10 cellular contexts compared by ENCODE assay signal in genomic region chr1:243244420-243244819, GRCh38.
A peak's percentile ranks its signal among the peaks of the same experiment; 100 is the strongest.
DNase-seq lines count a peak whose midpoint lies in the region; ATAC-seq and TF ChIP-seq lines count a peak whose summit lies in the region.
"Had no signal": no experiment of that assay in that cellular context is flagged by ENCODE, and none has a peak within 500 bp of the region (broad histone marks: within the 10 kb centered on the region; RNA-seq: fewer than 3 reads in every experiment).

No MANE protein-coding gene starts in this region.

- H3K4me3 ChIP-seq in neutrophil (ENCODE audit: low read depth in 1 of 2, low read length in 1 of 2): peak overlapping the region; percentile 1 to 19
- H3K4me3 ChIP-seq: testis had no signal

- no peaks in the 10 kb centered on the region for H3K9me3 ChIP-seq in neutrophil
- H3K9me3 ChIP-seq: testis had no signal

- no peaks in the 10 kb centered on the region for H3K36me3 ChIP-seq in neutrophil

- TF ChIP-seq CTCF in neutrophil (IDR thresholded peaks at IDR 0.05) (no peak), GM13977 (IDR thresholded peaks at IDR 0.05; ENCODE audit: extremely low read depth, insufficient read depth, missing control alignments) (no peak)

- ATAC-seq in GM18909 (IDR thresholded peaks at IDR 0.05; ENCODE audit: poor library complexity, unreplicated experiment) (peak; percentile 66), HG02852 (IDR thresholded peaks at IDR 0.05; ENCODE audit: unreplicated experiment) (peak; percentile 56)

- no peaks in the 10 kb centered on the region for H3K27me3 ChIP-seq in neutrophil
- H3K27me3 ChIP-seq: testis had no signal

- H3K27ac ChIP-seq in neutrophil: peak overlapping the region; percentile 76
- H3K27ac ChIP-seq: testis had no signal

- peak; percentile 21 to 53 for DNase-seq in NOMO-1 (lab: John Stamatoyannopoulos, UW; ENCODE audit: unreplicated experiment in 2 of 2)
- DNase-seq in NCI-H1092 (lab: John Stamatoyannopoulos, UW): no peak
- DNase-seq in NCI-H128 (lab: John Stamatoyannopoulos, UW; ENCODE audit: unreplicated experiment): no peak
- no peak for DNase-seq in amniotic stem cell (lab: John Stamatoyannopoulos, UW)
- DNase-seq in GM13977 (ENCODE audit: low spot score): no peak
- DNase-seq: NCI-H2107, testis had no signal

- H3K4me1 ChIP-seq in neutrophil (ENCODE audit: control insufficient read depth in 1 of 2, insufficient read depth in 1 of 2, low read depth in 1 of 2, low read length in 1 of 2): peaks cover 19 to 21% of the 10 kb centered on the region in 2 experiments

- in situ Hi-C loops in GM13977 (cut with MboI; ENCODE audit: low pct_unique_long_range_greater_than_20kb, low sequenced_read_pairs, unreplicated experiment): no loop called here

Comparison
In these comparisons a context has a peak if more than half of its experiments do, and no peak if none do; other contexts are left out.
1. DNase-seq: peak in NOMO-1 (2 of 2); none in NCI-H1092 (single experiment), NCI-H128 (single experiment), amniotic stem cell (single experiment) and GM13977 (single experiment).